In genomic region chr7:75171219-75171810, GRCh38 we compare ENCODE assay signal across 8 cellular contexts.
DNase-seq lines count a peak whose midpoint lies in the region; ATAC-seq and TF ChIP-seq lines count a peak whose summit lies in the region.
"Not testable (repeated sequence)": the region's sequence is repeated elsewhere in the genome, so short reads cannot be mapped to it uniquely, and the experiment has no call there.

No MANE protein-coding gene starts in this region.

- ATAC-seq in GM18519 (IDR thresholded peaks at IDR 0.05; ENCODE audit: low FRiP score, unreplicated experiment) (peak; percentile 26), GM19395 (IDR thresholded peaks at IDR 0.05; ENCODE audit: unreplicated experiment) (peak; percentile 54), GM21529 (IDR thresholded peaks at IDR 0.05; ENCODE audit: unreplicated experiment) (peak; percentile 44), HG02763 (IDR thresholded peaks at IDR 0.05; ENCODE audit: unreplicated experiment) (peak; percentile 10), HG03103 (IDR thresholded peaks at IDR 0.05; ENCODE audit: low read depth, unreplicated experiment) (peak; percentile 24), HG03469 (IDR thresholded peaks at IDR 0.05; ENCODE audit: unreplicated experiment) (peak; percentile 22), esophagus mucosa (peak; percentile 34), omental fat pad (ENCODE audit: low FRiP score) (peak; percentile 15)

- DNase-seq in omental fat pad (ENCODE audit: low spot score) = not testable (repeated sequence)

- TF ChIP-seq CTCF in omental fat pad (IDR thresholded peaks at IDR 0.05) = not testable (repeated sequence)
